ENCODE assay signal across 9 cellular contexts in genomic region chr13:98886587-98886986, GRCh38.
"Had no signal": no experiment of that assay in that cellular context is flagged by ENCODE, and none has a peak within 500 bp of the region (broad histone marks: within the 10 kb centered on the region; RNA-seq: fewer than 3 reads in every experiment).

No MANE protein-coding gene starts in this region.

- H3K9ac ChIP-seq: KMS-11 had no signal

- H3K4me2 ChIP-seq: KMS-11 had no signal

- ATAC-seq: HCT116 had no signal

- H3K9me3 ChIP-seq: HAP-1 had no signal

- H3K4me3 ChIP-seq: HAP-1 had no signal

- H3K4me1 Mint-ChIP-seq: IgD-negative memory B cell had no signal

- H3K27me3 Mint-ChIP-seq: IgD-negative memory B cell had no signal

- H3K9me3 Mint-ChIP-seq: HFFc6, IgD-negative memory B cell had no signal

- H3K27ac ChIP-seq: KMS-11 had no signal

- DNase-seq: GOT3, H7, HFFc6, Karpas-422, KBM-7 had no signal

- H3K27ac Mint-ChIP-seq: HFFc6, IgD-negative memory B cell had no signal

- H3K4me3 Mint-ChIP-seq: HFFc6, IgD-negative memory B cell had no signal
